Comparison of ENCODE assay signal across 18 cellular contexts in genomic region chr1:10143961-10144485, GRCh38.
DNase-seq lines count a peak whose midpoint lies in the region; ATAC-seq and TF ChIP-seq lines count a peak whose summit lies in the region.
"Had no signal": no experiment of that assay in that cellular context is flagged by ENCODE, and none has a peak within 500 bp of the region (broad histone marks: within the 10 kb centered on the region; RNA-seq: fewer than 3 reads in every experiment).

No MANE protein-coding gene starts in this region.

- intact Hi-C loops in MCF 10A (cut with micrococcal nuclease) (no loop called here), mammary epithelial cell (cut with micrococcal nuclease) (no loop called here), dorsolateral prefrontal cortex (cut with DNase I) (no loop called here)

- H3K79me2 ChIP-seq in mammary epithelial cell (ENCODE audit: insufficient read depth, low read length) (no peaks in the 10 kb centered on the region), osteoblast (ENCODE audit: insufficient read depth, low read length) (no peaks in the 10 kb centered on the region)

- no peak overlapping the region for H3K4me3 Mint-ChIP-seq in MCF 10A (ENCODE audit: unreplicated experiment)
- H3K4me3 Mint-ChIP-seq in CD8-positive, alpha-beta memory T cell, result no peak overlapping the region
- H3K4me3 Mint-ChIP-seq: CD8-positive, alpha-beta T cell had no signal

- H3K36me3 Mint-ChIP-seq in MCF 10A (ENCODE audit: insufficient read depth, unreplicated experiment), result peaks cover 36% of the 10 kb centered on the region
- peaks cover 4 to 61% (median 20%) of the 10 kb centered on the region in 3 donors for H3K36me3 Mint-ChIP-seq in CD8-positive, alpha-beta memory T cell

- CTCF ChIA-PET in MCF 10A (lab: Yijun Ruan, JAX) (no interaction called here), mammary epithelial cell (lab: Charles Lee; ENCODE audit: low non-redundant PET) (no interaction called here)
- CTCF ChIA-PET in CD8-positive, alpha-beta memory T cell (lab: Charles Lee), result no interaction called here

- no peak for DNase-seq in MCF 10A (ENCODE audit: unreplicated experiment)
- no peak for DNase-seq in mammary epithelial cell
- peak in 1 of 10 donors; percentile 46 for DNase-seq in dorsolateral prefrontal cortex
- DNase-seq in osteoblast (ENCODE audit: insufficient read length, low spot score, missing footprints), result peak; percentile 4
- no peak for DNase-seq in CD8-positive, alpha-beta memory T cell
- DNase-seq in ecto neural progenitor cell (ENCODE audit: low spot score), result no peak
- DNase-seq: 8988T; CD8-positive, alpha-beta T cell; DMS79; MV-4-11; NCI-H1417 treated with DMSO at 0.1 percent for 48 hours; NCI-H2029; NCI-H2171; NCI-H446; NCI-H748 treated with DMSO at 0.1 percent for 48 hours had no signal

- H3K4me1 ChIP-seq in mammary epithelial cell (ENCODE audit: insufficient read depth, low read length), result no peaks in the 10 kb centered on the region
- H3K4me1 ChIP-seq in osteoblast (ENCODE audit: insufficient read depth, low read length), result no peaks in the 10 kb centered on the region
- no peaks in the 10 kb centered on the region for H3K4me1 ChIP-seq in CD8-positive, alpha-beta memory T cell (ENCODE audit: insufficient read depth, low read length)
- H3K4me1 ChIP-seq: BLaER1 had no signal

- H3K27me3 ChIP-seq in mammary epithelial cell (ENCODE audit: insufficient read depth, low read length) (no peaks in the 10 kb centered on the region), dorsolateral prefrontal cortex (no peaks in the 10 kb centered on the region), osteoblast (ENCODE audit: insufficient read depth, low read length) (no peaks in the 10 kb centered on the region)
- no peaks in the 10 kb centered on the region for H3K27me3 ChIP-seq in CD8-positive, alpha-beta memory T cell (ENCODE audit: insufficient read depth, low read length, poor library complexity, severe bottlenecking)
- H3K27me3 ChIP-seq: BLaER1 had no signal

- H4K20me1 ChIP-seq in mammary epithelial cell (ENCODE audit: insufficient read depth, low read length), result no peaks in the 10 kb centered on the region
- peaks cover 3% of the 10 kb centered on the region for H4K20me1 ChIP-seq in osteoblast (ENCODE audit: insufficient read depth, low read length)
- H4K20me1 ChIP-seq: BLaER1 had no signal

- no TSS peak for BruUV-seq in MCF 10A (replicated peaks; lab: Mats Ljungman, UMichigan)
- BruUV-seq in mammary epithelial cell (replicated peaks; lab: Mats Ljungman, UMichigan), result no TSS peak

- H3K27ac ChIP-seq in mammary epithelial cell (ENCODE audit: insufficient read depth, low read depth, low read length), result no peak overlapping the region
- peak overlapping the region; percentile 58 to 95 (median 87) for H3K27ac ChIP-seq in dorsolateral prefrontal cortex
- H3K27ac ChIP-seq in osteoblast (ENCODE audit: low read depth, low read length), result no peak overlapping the region
- H3K27ac ChIP-seq in CD8-positive, alpha-beta memory T cell (ENCODE audit: low read depth, low read length), result no peak overlapping the region
- H3K27ac ChIP-seq: BLaER1 had no signal

- H3K4me3 ChIP-seq in mammary epithelial cell (replicated peaks in 1 of 3; ENCODE audit: insufficient read depth in 1 of 3, low read depth in 2 of 3, low read length in 3 of 3) (no peak overlapping the region), dorsolateral prefrontal cortex (peak overlapping the region in 1 of 59 donors; percentile 3), osteoblast (ENCODE audit: insufficient read depth, low read length) (no peak overlapping the region)
- H3K4me3 ChIP-seq in CD8-positive, alpha-beta memory T cell (ENCODE audit: low read length), result no peak overlapping the region
- H3K4me3 ChIP-seq: BLaER1 had no signal

- TF ChIP-seq CTCF in MCF 10A (IDR thresholded peaks at IDR 0.05; ENCODE audit: unreplicated experiment) (no peak), mammary epithelial cell (conservative IDR thresholded peaks at IDR 0.05 in 1 of 2, IDR thresholded peaks at IDR 0.05 in 1 of 2; ENCODE audit: extremely low read depth in 1 of 2, insufficient read depth in 1 of 2, low read depth in 1 of 2, low read length in 2 of 2) (no peak), dorsolateral prefrontal cortex (IDR thresholded peaks at IDR 0.05 in 54 of 56, conservative IDR thresholded peaks at IDR 0.05 in 2 of 56; ENCODE audit: low read depth in 1 of 56, partially characterized antibody in 56 of 56) (no peak), osteoblast (IDR thresholded peaks at IDR 0.05; ENCODE audit: extremely low read depth, low read depth, low read length) (no peak)

- no peak overlapping the region for H3K4me2 ChIP-seq in mammary epithelial cell (ENCODE audit: insufficient read depth, low read depth, low read length)
- no peak overlapping the region for H3K4me2 ChIP-seq in osteoblast (ENCODE audit: insufficient read depth, low read length)
- H3K4me2 ChIP-seq: BLaER1 had no signal

- POLR2A ChIA-PET in MCF 10A (lab: Yijun Ruan, JAX), result no interaction called here
- POLR2A ChIA-PET in CD8-positive, alpha-beta memory T cell (lab: Charles Lee), result no interaction called here

- 95% methylated on average over 4 of the region's 7 CpGs for WGBS in mammary epithelial cell (ENCODE audit: low coverage, missing lambda C conversion rate)

- dilution Hi-C loops in mammary epithelial cell (cut with HindIII; ENCODE audit: low sequenced_read_pairs), result no loop called here

- in situ Hi-C loops in mammary epithelial cell (cut with MboI; ENCODE audit: low sequenced_read_pairs in 2 of 2), result no loop called here

- H2AFZ ChIP-seq in mammary epithelial cell (ENCODE audit: low read depth, low read length) (no peak overlapping the region), osteoblast (ENCODE audit: low read length) (no peak overlapping the region)

- peak overlapping the region; percentile 49 for H3K27ac Mint-ChIP-seq in MCF 10A (ENCODE audit: low read depth, unreplicated experiment)
- H3K27ac Mint-ChIP-seq in CD8-positive, alpha-beta memory T cell, result peak overlapping the region in 1 of 8 donors; percentile 13
- H3K27ac Mint-ChIP-seq: CD8-positive, alpha-beta T cell had no signal

- no peaks in the 10 kb centered on the region for H3K4me1 Mint-ChIP-seq in MCF 10A (ENCODE audit: insufficient read depth, unreplicated experiment)
- H3K4me1 Mint-ChIP-seq in CD8-positive, alpha-beta memory T cell, result no peaks in the 10 kb centered on the region

- H3K9ac ChIP-seq in mammary epithelial cell (ENCODE audit: insufficient read depth, low read length), result no peak overlapping the region
- H3K9ac ChIP-seq: BLaER1 had no signal

- H3K27me3 Mint-ChIP-seq in MCF 10A (ENCODE audit: insufficient read depth, unreplicated experiment), result no peaks in the 10 kb centered on the region
- no peaks in the 10 kb centered on the region for H3K27me3 Mint-ChIP-seq in CD8-positive, alpha-beta memory T cell

- H3K9me3 ChIP-seq in mammary epithelial cell (replicated peaks; ENCODE audit: insufficient read depth, low read length), result no peaks in the 10 kb centered on the region
- no peaks in the 10 kb centered on the region for H3K9me3 ChIP-seq in osteoblast (ENCODE audit: low read depth, low read length)
- H3K9me3 ChIP-seq in CD8-positive, alpha-beta memory T cell (ENCODE audit: low read length), result no peaks in the 10 kb centered on the region
- H3K9me3 ChIP-seq: BLaER1 had no signal

- no peaks in the 10 kb centered on the region for H3K36me3 ChIP-seq in mammary epithelial cell (ENCODE audit: insufficient read depth, low read length)
- peaks cover 21% of the 10 kb centered on the region for H3K36me3 ChIP-seq in osteoblast (ENCODE audit: insufficient read depth, low read length)
- H3K36me3 ChIP-seq in CD8-positive, alpha-beta memory T cell (ENCODE audit: insufficient read depth, low read length), result peaks cover 4% of the 10 kb centered on the region

- H3K9me3 Mint-ChIP-seq in MCF 10A (ENCODE audit: unreplicated experiment), result no peaks in the 10 kb centered on the region
- H3K9me3 Mint-ChIP-seq in CD8-positive, alpha-beta memory T cell, result no peaks in the 10 kb centered on the region
- H3K9me3 Mint-ChIP-seq: CD8-positive, alpha-beta T cell had no signal

- ATAC-seq in GM21381 (IDR thresholded peaks at IDR 0.05; ENCODE audit: unreplicated experiment), result no peak
- ATAC-seq in GM18520 (IDR thresholded peaks at IDR 0.05; ENCODE audit: unreplicated experiment), result no peak
- ATAC-seq: CD8-positive, alpha-beta T cell had no signal

Comparison
In these comparisons a context has a peak if more than half of its experiments do, and no peak if none do; other contexts are left out.
1. H3K27ac ChIP-seq: peak in dorsolateral prefrontal cortex (59 of 59); none in mammary epithelial cell (single experiment), osteoblast (single experiment) and CD8-positive, alpha-beta memory T cell (single experiment).